Comparison of ENCODE assay signal across 2 cellular contexts in the genomic region with DNA sequence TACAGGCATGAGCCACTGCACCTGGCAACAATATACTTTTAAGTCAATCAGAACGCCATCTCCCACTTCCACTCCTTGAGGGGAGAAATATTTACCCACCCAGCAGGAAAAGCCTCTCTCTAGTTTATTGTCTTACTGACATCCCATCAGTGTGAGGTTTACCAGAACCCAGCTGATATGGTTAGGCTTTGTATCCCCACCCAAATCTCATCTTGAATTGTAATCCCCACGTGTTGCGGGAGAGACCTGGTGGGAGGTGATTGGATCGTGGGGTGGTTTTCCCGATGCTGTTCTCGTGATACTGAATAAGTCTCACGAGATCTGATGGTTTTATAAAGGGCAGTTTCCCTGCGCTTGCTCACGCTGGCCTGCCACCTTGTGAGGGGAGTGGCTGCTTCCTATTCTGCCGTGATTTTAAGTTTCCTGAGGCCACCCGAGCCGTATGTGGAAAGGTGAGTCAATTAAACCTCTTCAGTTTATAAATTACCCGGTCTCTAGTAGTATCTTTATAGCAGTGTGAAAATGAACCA.
TF ChIP-seq lines count a peak whose summit lies in the region.

No MANE protein-coding gene starts in this region.

TF ChIP-seq in GM23338, 12 proteins besides CTCF, POLR2A, EP300 and RAD21 (continued from another document):
- TF ChIP-seq EZH2phosphoT487 (IDR thresholded peaks at IDR 0.05; ENCODE audit: unreplicated experiment) (no peak), ZNF462 (CRISPR knock-in tag; IDR thresholded peaks at IDR 0.05) (no peak), EZH2 (IDR thresholded peaks at IDR 0.05; ENCODE audit: low read depth, unreplicated experiment) (no peak), ZNF114 (CRISPR knock-in tag; IDR thresholded peaks at IDR 0.05) (no peak), JUNB (IDR thresholded peaks at IDR 0.05; ENCODE audit: unreplicated experiment) (no peak), STAT1 (IDR thresholded peaks at IDR 0.05; ENCODE audit: unreplicated experiment) (no peak)
- TF ChIP-seq, protein P1, sequence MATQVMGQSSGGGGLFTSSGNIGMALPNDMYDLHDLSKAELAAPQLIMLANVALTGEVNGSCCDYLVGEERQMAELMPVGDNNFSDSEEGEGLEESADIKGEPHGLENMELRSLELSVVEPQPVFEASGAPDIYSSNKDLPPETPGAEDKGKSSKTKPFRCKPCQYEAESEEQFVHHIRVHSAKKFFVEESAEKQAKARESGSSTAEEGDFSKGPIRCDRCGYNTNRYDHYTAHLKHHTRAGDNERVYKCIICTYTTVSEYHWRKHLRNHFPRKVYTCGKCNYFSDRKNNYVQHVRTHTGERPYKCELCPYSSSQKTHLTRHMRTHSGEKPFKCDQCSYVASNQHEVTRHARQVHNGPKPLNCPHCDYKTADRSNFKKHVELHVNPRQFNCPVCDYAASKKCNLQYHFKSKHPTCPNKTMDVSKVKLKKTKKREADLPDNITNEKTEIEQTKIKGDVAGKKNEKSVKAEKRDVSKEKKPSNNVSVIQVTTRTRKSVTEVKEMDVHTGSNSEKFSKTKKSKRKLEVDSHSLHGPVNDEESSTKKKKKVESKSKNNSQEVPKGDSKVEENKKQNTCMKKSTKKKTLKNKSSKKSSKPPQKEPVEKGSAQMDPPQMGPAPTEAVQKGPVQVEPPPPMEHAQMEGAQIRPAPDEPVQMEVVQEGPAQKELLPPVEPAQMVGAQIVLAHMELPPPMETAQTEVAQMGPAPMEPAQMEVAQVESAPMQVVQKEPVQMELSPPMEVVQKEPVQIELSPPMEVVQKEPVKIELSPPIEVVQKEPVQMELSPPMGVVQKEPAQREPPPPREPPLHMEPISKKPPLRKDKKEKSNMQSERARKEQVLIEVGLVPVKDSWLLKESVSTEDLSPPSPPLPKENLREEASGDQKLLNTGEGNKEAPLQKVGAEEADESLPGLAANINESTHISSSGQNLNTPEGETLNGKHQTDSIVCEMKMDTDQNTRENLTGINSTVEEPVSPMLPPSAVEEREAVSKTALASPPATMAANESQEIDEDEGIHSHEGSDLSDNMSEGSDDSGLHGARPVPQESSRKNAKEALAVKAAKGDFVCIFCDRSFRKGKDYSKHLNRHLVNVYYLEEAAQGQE (IDR thresholded peaks at IDR 0.05; ENCODE audit: unreplicated experiment), result no peak

TF ChIP-seq in K562, 482 proteins besides CTCF, POLR2A, EP300 and RAD21 (continued from another document and continues in another):
- TF ChIP-seq MGA (IDR thresholded peaks at IDR 0.05), result peak; percentile 44
- no peak for TF ChIP-seq ZNF589 (CRISPR knock-in tag; IDR thresholded peaks at IDR 0.05; ENCODE audit: low read depth)
- no peak for TF ChIP-seq FUS (optimal IDR thresholded peaks at IDR 0.05; ENCODE audit: low read depth, low read length)
- no peak for TF ChIP-seq ATF1 (CRISPR knock-in tag; IDR thresholded peaks at IDR 0.05)
- TF ChIP-seq ATF1 (tag; IDR thresholded peaks at IDR 0.05), result no peak
- no peak for TF ChIP-seq HNRNPK (IDR thresholded peaks at IDR 0.05; ENCODE audit: low read depth, low read length, poor library complexity, severe bottlenecking)
- TF ChIP-seq L3MBTL2 (IDR thresholded peaks at IDR 0.05), result peak; percentile 81
- no peak for TF ChIP-seq POU5F1 (IDR thresholded peaks at IDR 0.05; ENCODE audit: borderline replicate concordance, low read depth, low read length, partially characterized antibody)
- TF ChIP-seq, protein P2, sequence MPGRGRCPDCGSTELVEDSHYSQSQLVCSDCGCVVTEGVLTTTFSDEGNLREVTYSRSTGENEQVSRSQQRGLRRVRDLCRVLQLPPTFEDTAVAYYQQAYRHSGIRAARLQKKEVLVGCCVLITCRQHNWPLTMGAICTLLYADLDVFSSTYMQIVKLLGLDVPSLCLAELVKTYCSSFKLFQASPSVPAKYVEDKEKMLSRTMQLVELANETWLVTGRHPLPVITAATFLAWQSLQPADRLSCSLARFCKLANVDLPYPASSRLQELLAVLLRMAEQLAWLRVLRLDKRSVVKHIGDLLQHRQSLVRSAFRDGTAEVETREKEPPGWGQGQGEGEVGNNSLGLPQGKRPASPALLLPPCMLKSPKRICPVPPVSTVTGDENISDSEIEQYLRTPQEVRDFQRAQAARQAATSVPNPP (IDR thresholded peaks at IDR 0.05; ENCODE audit: borderline replicate concordance, insufficient read depth, insufficient read length), result no peak
- no peak for TF ChIP-seq MXI1 (IDR thresholded peaks at IDR 0.05; ENCODE audit: low read depth, low read length)
- TF ChIP-seq E2F5 (CRISPR knock-in tag; IDR thresholded peaks at IDR 0.05), result no peak
- peak; percentile 86 to 87 for TF ChIP-seq NRF1 (conservative IDR thresholded peaks at IDR 0.05 in 1 of 2, IDR thresholded peaks at IDR 0.05 in 1 of 2)
- TF ChIP-seq ZBTB40 (IDR thresholded peaks at IDR 0.05), result no peak
- TF ChIP-seq ZBTB40 (CRISPR knock-in tag; IDR thresholded peaks at IDR 0.05), result no peak
- no peak for TF ChIP-seq ESRRA (IDR thresholded peaks at IDR 0.05; ENCODE audit: borderline replicate concordance, low read depth)
- peak; percentile 81 for TF ChIP-seq CHD2 (IDR thresholded peaks at IDR 0.05; ENCODE audit: low read depth, low read length)
